ENCODE assay signal across 10 cellular contexts in genomic region chr11:79062814-79063762, GRCh38.
DNase-seq lines count a peak whose midpoint lies in the region; ATAC-seq and TF ChIP-seq lines count a peak whose summit lies in the region.
"Had no signal": no experiment of that assay in that cellular context is flagged by ENCODE, and none has a peak within 500 bp of the region (broad histone marks: within the 10 kb centered on the region; RNA-seq: fewer than 3 reads in every experiment).

No MANE protein-coding gene starts in this region.

- no peak for ATAC-seq in Right ventricle myocardium inferior
- ATAC-seq in heart right ventricle = peak in 5 of 8 donors; percentile 20 to 62 (median 56)
- ATAC-seq in HG02623 (IDR thresholded peaks at IDR 0.05; ENCODE audit: unreplicated experiment) = no peak

- no peaks in the 10 kb centered on the region for H3K36me3 Mint-ChIP-seq in activated CD4-positive, alpha-beta memory T cell treated with anti-CD3 and anti-CD28 coated beads for 36 hours

- H3K9ac ChIP-seq in colonic mucosa (ENCODE audit: low read depth in 2 of 2, low read length in 2 of 2) = no peak overlapping the region

- no peaks in the 10 kb centered on the region for H3K36me3 ChIP-seq in cardiac muscle cell
- no peaks in the 10 kb centered on the region for H3K36me3 ChIP-seq in heart right ventricle
- no peaks in the 10 kb centered on the region for H3K36me3 ChIP-seq in colonic mucosa
- H3K36me3 ChIP-seq in vagina = no peaks in the 10 kb centered on the region

- no peaks in the 10 kb centered on the region for H3K4me1 Mint-ChIP-seq in activated CD4-positive, alpha-beta memory T cell treated with anti-CD3 and anti-CD28 coated beads for 36 hours (ENCODE audit: low read depth)

- H3K4me1 ChIP-seq in cardiac muscle cell (ENCODE audit: low read depth) = peaks cover 6% of the 10 kb centered on the region
- H3K4me1 ChIP-seq in heart right ventricle = no peaks in the 10 kb centered on the region
- H3K4me1 ChIP-seq in colonic mucosa = no peaks in the 10 kb centered on the region
- peaks cover 18% of the 10 kb centered on the region for H3K4me1 ChIP-seq in vagina

- CTCF ChIA-PET in activated CD4-positive, alpha-beta memory T cell treated with anti-CD3 and anti-CD28 coated beads for 36 hours (lab: Charles Lee) = no interaction called here

- no peak overlapping the region for H3K4me3 ChIP-seq in cardiac muscle cell
- H3K4me3 ChIP-seq in heart right ventricle = no peak overlapping the region
- no peak overlapping the region for H3K4me3 ChIP-seq in colonic mucosa
- no peak overlapping the region for H3K4me3 ChIP-seq in vagina

- H3K4me3 Mint-ChIP-seq in activated CD4-positive, alpha-beta memory T cell treated with anti-CD3 and anti-CD28 coated beads for 36 hours = no peak overlapping the region
- H3K4me3 Mint-ChIP-seq: central memory CD8-positive, alpha-beta T cell had no signal

- no peaks in the 10 kb centered on the region for H3K27me3 Mint-ChIP-seq in activated CD4-positive, alpha-beta memory T cell treated with anti-CD3 and anti-CD28 coated beads for 36 hours

- H3K27ac Mint-ChIP-seq in activated CD4-positive, alpha-beta memory T cell treated with anti-CD3 and anti-CD28 coated beads for 36 hours = no peak overlapping the region

- DNase-seq in cardiac muscle cell (ENCODE audit: low read depth in 1 of 2, low spot score in 1 of 2) = peak; percentile 61 to 86
- DNase-seq in Right ventricle myocardium inferior (ENCODE audit: missing footprints) = no peak
- peak; percentile 60 for DNase-seq in RPMI7951 (ENCODE audit: low read depth)
- DNase-seq in heart right ventricle = peak in 1 of 2 donors; percentile 14
- DNase-seq in activated CD4-positive, alpha-beta memory T cell treated with anti-CD3 and anti-CD28 coated beads for 36 hours = no peak
- DNase-seq in colonic mucosa = no peak
- no peak for DNase-seq in vagina (ENCODE audit: extremely low spot score in 2 of 2)
- DNase-seq: DMS79 had no signal

- peak; percentile 66 for TF ChIP-seq CTCF in cardiac muscle cell (IDR thresholded peaks at IDR 0.05; ENCODE audit: low read depth, low read length)
- peak in 8 of 9 donors; percentile 14 to 59 (median 44) for TF ChIP-seq CTCF in heart right ventricle (IDR thresholded peaks at IDR 0.05)
- no peak for TF ChIP-seq CTCF in colonic mucosa (IDR thresholded peaks at IDR 0.05)
- no peak for TF ChIP-seq CTCF in vagina (IDR thresholded peaks at IDR 0.05)

- WGBS in heart right ventricle, 2 donors = 59 to 62% methylated on average over 16 of the region's 16 CpGs

- H3K9me3 Mint-ChIP-seq in activated CD4-positive, alpha-beta memory T cell treated with anti-CD3 and anti-CD28 coated beads for 36 hours = no peaks in the 10 kb centered on the region
- H3K9me3 Mint-ChIP-seq: central memory CD8-positive, alpha-beta T cell had no signal

- H3K27me3 ChIP-seq in cardiac muscle cell = no peaks in the 10 kb centered on the region
- no peaks in the 10 kb centered on the region for H3K27me3 ChIP-seq in heart right ventricle
- H3K27me3 ChIP-seq in colonic mucosa = no peaks in the 10 kb centered on the region
- H3K27me3 ChIP-seq in vagina = no peaks in the 10 kb centered on the region

- H3K9me3 ChIP-seq in cardiac muscle cell (ENCODE audit: low read depth) = no peaks in the 10 kb centered on the region
- no peaks in the 10 kb centered on the region for H3K9me3 ChIP-seq in heart right ventricle
- no peaks in the 10 kb centered on the region for H3K9me3 ChIP-seq in colonic mucosa
- no peaks in the 10 kb centered on the region for H3K9me3 ChIP-seq in vagina

- intact Hi-C loops in Right ventricle myocardium inferior (cut with DNase I) (no loop called here), heart right ventricle (cut with DNase I) (no loop called here), colonic mucosa (cut with DNase I) (no loop called here), vagina (cut with DNase I) (no loop called here)
- intact Hi-C loops in activated CD4-positive, alpha-beta memory T cell treated with anti-CD3 and anti-CD28 coated beads for 36 hours (cut with micrococcal nuclease) = no loop called here

- H3K27ac ChIP-seq in cardiac muscle cell = peak overlapping the region; percentile 32
- no peak overlapping the region for H3K27ac ChIP-seq in heart right ventricle
- no peak overlapping the region for H3K27ac ChIP-seq in colonic mucosa
- no peak overlapping the region for H3K27ac ChIP-seq in vagina

- no peak for TF ChIP-seq POLR2A in vagina (IDR thresholded peaks at IDR 0.05)

- POLR2A ChIA-PET in activated CD4-positive, alpha-beta memory T cell treated with anti-CD3 and anti-CD28 coated beads for 36 hours (lab: Charles Lee) = no interaction called here

Comparison
In these comparisons a context has a peak if more than half of its experiments do, and no peak if none do; other contexts are left out.
1. DNase-seq: peak in cardiac muscle cell (2 of 2) and RPMI7951 (single experiment); none in Right ventricle myocardium inferior (single experiment), activated CD4-positive, alpha-beta memory T cell treated with anti-CD3 and anti-CD28 coated beads for 36 hours (single experiment), colonic mucosa (single experiment) and vagina (0 of 2).
2. ATAC-seq: peak in heart right ventricle (5 of 8); none in Right ventricle myocardium inferior (single experiment) and HG02623 (single experiment).
3. CTCF ChIP-seq: peak in cardiac muscle cell (single experiment) and heart right ventricle (8 of 9); none in colonic mucosa (single experiment) and vagina (0 of 3).